Comparison of ENCODE assay signal across 1 cellular context in genomic region chr7:106009511-106010226, GRCh38.
TF ChIP-seq lines count a peak whose summit lies in the region.

No MANE protein-coding gene starts in this region.

TF ChIP-seq in HepG2, 621 proteins besides CTCF, POLR2A, EP300 and RAD21 (continued from another document and continues in another):
- TF ChIP-seq ZBTB33 (CRISPR knock-in tag; IDR thresholded peaks at IDR 0.05) (peak; percentile 97), ZBTB4 (CRISPR knock-in tag; IDR thresholded peaks at IDR 0.05; ENCODE audit: borderline replicate concordance) (peak; percentile 68; the same call in 1 of the 2 replicates), THAP11 (CRISPR knock-in tag; IDR thresholded peaks at IDR 0.05) (no peak), STAG1 (CRISPR knock-in tag; IDR thresholded peaks at IDR 0.05) (peak; percentile 75), SAP130 (CRISPR knock-in tag; IDR thresholded peaks at IDR 0.05; ENCODE audit: low read depth) (peak; percentile 19; the same call in 1 of the 2 replicates), ZBED4 (CRISPR knock-in tag; IDR thresholded peaks at IDR 0.05; ENCODE audit: borderline replicate concordance) (no peak), SP2 (CRISPR knock-in tag; IDR thresholded peaks at IDR 0.05) (no peak), ZNF597 (CRISPR knock-in tag; IDR thresholded peaks at IDR 0.05) (no peak), FOSL1 (CRISPR knock-in tag; IDR thresholded peaks at IDR 0.05; ENCODE audit: borderline replicate concordance) (no peak), ZNF639 (CRISPR knock-in tag; conservative IDR thresholded peaks at IDR 0.05) (no peak), DDIT3 (CRISPR knock-in tag; IDR thresholded peaks at IDR 0.05) (no peak), ZNF451 (CRISPR knock-in tag; IDR thresholded peaks at IDR 0.05) (no peak), ZNF407 (CRISPR knock-in tag; IDR thresholded peaks at IDR 0.05; ENCODE audit: not compliant biosample characterization) (no peak), KDM6A (CRISPR knock-in tag; IDR thresholded peaks at IDR 0.05; ENCODE audit: low read depth) (no peak), ATF3 (CRISPR knock-in tag; IDR thresholded peaks at IDR 0.05) (0 out of 2 replicates have a peak, but pooled peaks have one; percentile 8), ZNF782 (CRISPR knock-in tag; IDR thresholded peaks at IDR 0.05; ENCODE audit: borderline replicate concordance) (peak; percentile 43; the same call in 1 of the 2 replicates), ZFP91 (CRISPR knock-in tag; IDR thresholded peaks at IDR 0.05; ENCODE audit: borderline replicate concordance) (peak; percentile 44; the same call in 1 of the 2 replicates), JDP2 (CRISPR knock-in tag; IDR thresholded peaks at IDR 0.05; ENCODE audit: borderline replicate concordance) (no peak), MED13 (CRISPR knock-in tag; IDR thresholded peaks at IDR 0.05) (no peak), BATF2 (CRISPR knock-in tag; IDR thresholded peaks at IDR 0.05) (no peak), ZNF577 (CRISPR knock-in tag; IDR thresholded peaks at IDR 0.05; ENCODE audit: borderline replicate concordance, low read depth) (no peak), SYNCRIP (IDR thresholded peaks at IDR 0.05; ENCODE audit: insufficient read depth, low read depth, low read length) (no peak), ZNF292 (CRISPR knock-in tag; IDR thresholded peaks at IDR 0.05; ENCODE audit: borderline replicate concordance, low read depth) (no peak), HNRNPH1 (optimal IDR thresholded peaks at IDR 0.05; ENCODE audit: low read depth, low read length) (no peak), ZNF256 (CRISPR knock-in tag; conservative IDR thresholded peaks at IDR 0.05) (no peak), ZBTB26 (CRISPR knock-in tag; IDR thresholded peaks at IDR 0.05; ENCODE audit: borderline replicate concordance) (0 out of 2 replicates have a peak, but pooled peaks have one; percentile 8), TBP (CRISPR knock-in tag; IDR thresholded peaks at IDR 0.05) (no peak), ZNF7 (CRISPR knock-in tag; IDR thresholded peaks at IDR 0.05) (no peak), ZNF546 (CRISPR knock-in tag; conservative IDR thresholded peaks at IDR 0.05) (no peak)
